In the genomic region with DNA sequence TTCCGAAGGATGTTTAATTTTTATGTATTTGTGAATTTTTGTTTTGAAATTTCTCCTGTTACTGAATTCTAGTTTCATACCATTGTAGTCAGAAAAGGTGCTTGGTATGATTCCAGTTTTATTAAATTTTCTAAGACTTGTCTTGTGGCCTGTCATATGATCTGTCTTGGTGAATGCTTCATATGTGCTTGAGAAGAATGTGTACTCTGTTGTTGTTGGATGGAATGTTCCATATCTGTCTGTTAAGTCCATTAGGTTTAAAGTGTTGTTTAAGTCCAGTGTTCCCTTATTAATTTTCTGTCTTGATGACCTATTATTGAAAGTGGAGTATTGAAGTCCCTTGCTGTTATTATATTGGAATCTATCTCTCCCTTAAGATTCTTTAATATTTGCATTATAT, we compare ENCODE assay signal across 27 cellular contexts.
"Had no signal": no experiment of that assay in that cellular context is flagged by ENCODE, and none has a peak within 500 bp of the region (broad histone marks: within the 10 kb centered on the region; RNA-seq: fewer than 3 reads in every experiment).

No MANE protein-coding gene starts in this region.

- DNase-seq: colonic mucosa; cortex of kidney; dermis blood vessel endothelial cell; dorsolateral prefrontal cortex; effector CD4-positive, alpha-beta T cell; effector CD8-positive, alpha-beta T cell; effector memory CD4-positive, alpha-beta T cell; effector memory CD8-positive, alpha-beta T cell; endodermal cell; erythroblast; esophagus squamous epithelium; foreskin fibroblast; foreskin keratinocyte; gastrocnemius medialis; glutamatergic neuron; head of caudate nucleus; heart left ventricle; heart right ventricle; hippocampal formation had no signal

- H3K4me3 Mint-ChIP-seq: dendritic cell treated with granulocyte-macrophage colony-stimulating factor and Interleukin-4, amounts not matched to agents 40 ng/mL and 50 ng/mL, for 4 days; effector memory CD8-positive, alpha-beta T cell; endodermal cell had no signal

- H3K4me3 ChIP-seq: colonic mucosa, coronary artery, dorsolateral prefrontal cortex, esophagus muscularis mucosa, esophagus squamous epithelium, gastrocnemius medialis, gastroesophageal sphincter, heart left ventricle, heart right ventricle, hepatocyte had no signal

- H3K27me3 Mint-ChIP-seq: dendritic cell treated with granulocyte-macrophage colony-stimulating factor and Interleukin-4, amounts not matched to agents 40 ng/mL and 50 ng/mL, for 4 days; effector memory CD8-positive, alpha-beta T cell had no signal

- FAIRE-seq: endometrium, endothelial cell of umbilical vein, frontal cortex had no signal

- H3K27ac Mint-ChIP-seq: dendritic cell treated with granulocyte-macrophage colony-stimulating factor and Interleukin-4, amounts not matched to agents 40 ng/mL and 50 ng/mL, for 4 days; effector memory CD8-positive, alpha-beta T cell; endodermal cell had no signal
